Comparison of ENCODE assay signal across 21 cellular contexts in the genomic region with DNA sequence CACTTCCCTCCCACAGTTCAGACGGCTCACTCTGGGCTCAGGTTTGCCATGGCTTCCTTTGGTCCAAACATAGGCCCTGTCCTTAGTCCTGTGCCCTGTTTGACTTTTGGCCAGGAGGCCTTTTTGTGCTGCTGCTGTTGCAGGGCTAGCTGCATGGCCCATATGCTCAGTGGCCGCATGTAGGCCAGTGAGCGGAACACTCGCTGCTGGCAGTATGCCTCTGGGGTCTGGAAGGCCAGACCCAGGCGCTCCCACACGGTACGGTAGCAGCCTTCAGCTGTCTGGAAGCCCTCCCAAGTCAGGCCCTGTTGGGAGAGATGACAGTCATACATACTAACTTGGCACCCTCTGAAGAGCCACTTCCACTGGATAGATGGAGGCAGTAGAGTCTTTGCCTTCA. TPM values are rescaled to one million over a fixed set of nuclear protein-coding genes. Genes with fewer than 3 reads are reported as not detected.
A peak's percentile ranks its signal among the peaks of the same experiment; 100 is the strongest.
DNase-seq lines count a peak whose midpoint lies in the region; ATAC-seq, FAIRE-seq and TF ChIP-seq lines count a peak whose summit lies in the region.
"Had no signal": no experiment of that assay in that cellular context is flagged by ENCODE, and none has a peak within 500 bp of the region (broad histone marks: within the 10 kb centered on the region; RNA-seq: fewer than 3 reads in every experiment).

No MANE protein-coding gene starts in this region.

- no peak overlapping the region for H4K8ac ChIP-seq in H1 (ENCODE audit: extremely low read depth, insufficient read depth, low read length)

- H3K79me2 ChIP-seq in H1 (ENCODE audit: control insufficient read depth in 1 of 2, insufficient read depth in 2 of 2, low read length in 2 of 2) (peaks cover 0 to 5% of the 10 kb centered on the region in 2 experiments; a peak in 1 of 4 replicates), SK-N-SH (ENCODE audit: insufficient read depth) (peaks cover 35% of the 10 kb centered on the region)

- no peak overlapping the region for H3K4me2 ChIP-seq in H1 (ENCODE audit: insufficient read depth in 1 of 2, low read depth in 2 of 2, low read length in 2 of 2)
- no peak overlapping the region for H3K4me2 ChIP-seq in SK-N-SH
- H3K4me2 ChIP-seq: GM23338 had no signal

- H3K9me3 Mint-ChIP-seq in HFFc6 (no peaks in the 10 kb centered on the region), osteocyte (ENCODE audit: unreplicated experiment) (no peaks in the 10 kb centered on the region)
- H3K9me3 Mint-ChIP-seq: CD8-positive, alpha-beta T cell; GM23338 had no signal

- H2BK20ac ChIP-seq in H1 (ENCODE audit: low read length): no peak overlapping the region

- no peak overlapping the region for H3K14ac ChIP-seq in H1 (ENCODE audit: insufficient read length)

- H4K91ac ChIP-seq in H1 (replicated peaks; ENCODE audit: insufficient read length, low read length): no peak overlapping the region

- H4K5ac ChIP-seq in H1 (ENCODE audit: insufficient read length, low read depth, low read length): no peak overlapping the region

- TF ChIP-seq EP300 in H1 (IDR thresholded peaks at IDR 0.05; ENCODE audit: borderline replicate concordance in 1 of 2, low read depth in 2 of 2, low read length in 2 of 2) (no peak), SK-N-SH (IDR thresholded peaks at IDR 0.05; ENCODE audit: borderline replicate concordance in 1 of 2, low read depth in 1 of 2, low read length in 1 of 2) (no peak), upper lobe of left lung (IDR thresholded peaks at IDR 0.05) (no peak)

- H2AFZ ChIP-seq in H1 (ENCODE audit: low read length) (no peak overlapping the region), SK-N-SH (ENCODE audit: low read depth) (no peak overlapping the region)
- H2AFZ ChIP-seq: GM23338 had no signal

- H3K18ac ChIP-seq in H1 (ENCODE audit: extremely low read depth, low read length): no peak overlapping the region

- peaks cover 27 to 66% (median 54%) of the 10 kb centered on the region in 4 experiments for H3K36me3 ChIP-seq in H1 (ENCODE audit: control insufficient read depth in 2 of 4, insufficient read depth in 4 of 4, low read length in 3 of 4)
- peaks cover 57 to 69% of the 10 kb centered on the region in 2 experiments for H3K36me3 ChIP-seq in SK-N-SH (replicated peaks in 1 of 2; ENCODE audit: control insufficient read depth in 1 of 2, insufficient read depth in 2 of 2, low read length in 1 of 2)
- peaks cover 53 to 79% (median 69%) of the 10 kb centered on the region in 4 donors for H3K36me3 ChIP-seq in upper lobe of left lung

- H3K79me1 ChIP-seq in H1 (ENCODE audit: low read depth, low read length): peaks cover 3% of the 10 kb centered on the region; the same call in 1 of the 2 replicates

- DNase-seq in HFFc6 (no peak), H1 (ENCODE audit: low read depth in 1 of 2, low spot score in 2 of 2) (no peak), osteocyte (ENCODE audit: extremely low spot score, unreplicated experiment) (no peak), SK-N-SH (no peak), upper lobe of left lung (no peak)
- no peak for DNase-seq in stimulated activated naive CD4-positive, alpha-beta T cell (lab: John Stamatoyannopoulos, UW)
- DNase-seq: CD8-positive, alpha-beta T cell; NCI-H1436; NCI-H2029; NCI-H69; SHP77 had no signal

- H3K27me3 Mint-ChIP-seq in HFFc6 (ENCODE audit: insufficient read depth) (no peaks in the 10 kb centered on the region; the same call in 1 of the 2 replicates), osteocyte (ENCODE audit: unreplicated experiment) (no peaks in the 10 kb centered on the region)

- CTCF ChIA-PET in H1 (lab: Charles Lee; ENCODE audit: partially characterized antibody) (interaction anchor here (0.7 to 16.0 kb wide), 12 partner anchors 10 to 65 kb away, joined by 3 to 198 read pairs (median 4); partner anchors contain the start of genes GBA2 and RGP1), SK-N-SH (lab: Yijun Ruan, JAX) (interaction anchor here (1.0 to 6.5 kb wide), 6 partner anchors 10 to 79 kb away, joined by 3 to 88 read pairs (median 7); partner anchors contain the start of genes CCDC107, GBA2, RGP1 and RMRP)

- no peak overlapping the region for H3K4me3 Mint-ChIP-seq in HFFc6
- no peak overlapping the region for H3K4me3 Mint-ChIP-seq in osteocyte (ENCODE audit: unreplicated experiment)
- H3K4me3 Mint-ChIP-seq: CD8-positive, alpha-beta T cell; GM23338 had no signal

- H3K27ac Mint-ChIP-seq in HFFc6: peak overlapping the region; percentile 45
- H3K27ac Mint-ChIP-seq in osteocyte (ENCODE audit: unreplicated experiment): peak overlapping the region; percentile 5
- H3K27ac Mint-ChIP-seq: GM23338 had no signal

- no peaks in the 10 kb centered on the region for H3K27me3 ChIP-seq in H1 (replicated peaks in 1 of 4; ENCODE audit: control insufficient read depth in 3 of 4, extremely low read depth in 1 of 4, insufficient read depth in 3 of 4, low read length in 3 of 4)
- no peaks in the 10 kb centered on the region for H3K27me3 ChIP-seq in SK-N-SH (ENCODE audit: insufficient read depth)
- H3K27me3 ChIP-seq in upper lobe of left lung: no peaks in the 10 kb centered on the region
- H3K27me3 ChIP-seq: BLaER1 treated with 17β-estradiol and CSF1 and Interleukin-3, amounts not matched to agents 10 nM and 100 nM had no signal

- peaks cover 5% of the 10 kb centered on the region; the same call in 1 of the 2 replicates for H3K23me2 ChIP-seq in H1 (ENCODE audit: low read depth, low read length)

- TF ChIP-seq POLR2A in H1 (IDR thresholded peaks at IDR 0.05; ENCODE audit: control extremely low read depth in 1 of 2, low read depth in 2 of 2, low read length in 2 of 2) (no peak), upper lobe of left lung (IDR thresholded peaks at IDR 0.05) (no peak)

- H3K9ac ChIP-seq in H1 (replicated peaks in 1 of 4; ENCODE audit: extremely low read depth in 1 of 4, low read depth in 3 of 4, low read length in 3 of 4) (no peak overlapping the region), SK-N-SH (no peak overlapping the region)

- POLR2A ChIA-PET in H1 (lab: Charles Lee; ENCODE audit: partially characterized antibody) (interaction anchor here (1.0 to 4.8 kb wide), 5 partner anchors 10 to 46 kb away, joined by 3 to 35 read pairs (median 5); partner anchors contain the start of genes GBA2 and RGP1), SK-N-SH (lab: Yijun Ruan, JAX) (interaction anchor here (0.9 to 1.1 kb wide), 2 partner anchors 12 to 20 kb away, joined by 3 to 5 read pairs; partner anchors contain the start of genes GBA2 and RGP1)

- H3K9me2 ChIP-seq in SK-N-SH: no peaks in the 10 kb centered on the region

- H3K4me3 ChIP-seq in H1 (ENCODE audit: extremely low read depth in 1 of 4, insufficient read depth in 2 of 4, low read depth in 3 of 4, low read length in 4 of 4) (no peak overlapping the region), SK-N-SH (ENCODE audit: low read depth in 2 of 2, low read length in 1 of 2) (no peak overlapping the region), upper lobe of left lung (no peak overlapping the region)
- H3K4me3 ChIP-seq: BLaER1 treated with 17β-estradiol and CSF1 and Interleukin-3, amounts not matched to agents 10 nM and 100 nM; GM23338; SK-N-MC had no signal

- no peak for FAIRE-seq in H1 (lab: Jason Lieb, UNC)
- FAIRE-seq: D721Med, GM12891, GM18507 had no signal

- peaks cover 50% of the 10 kb centered on the region for H3K36me3 Mint-ChIP-seq in HFFc6 (ENCODE audit: low read depth)
- peaks cover 40% of the 10 kb centered on the region for H3K36me3 Mint-ChIP-seq in osteocyte (ENCODE audit: unreplicated experiment)

- TF ChIP-seq CTCF in 22Rv1 (IDR thresholded peaks at IDR 0.05) (no peak), HFFc6 (IDR thresholded peaks at IDR 0.05) (no peak), H1 (IDR thresholded peaks at IDR 0.05; ENCODE audit: control extremely low read depth in 1 of 3, insufficient read depth in 1 of 3, low read depth in 1 of 3, low read length in 3 of 3) (no peak), osteocyte (IDR thresholded peaks at IDR 0.05) (no peak), SK-N-SH (IDR thresholded peaks at IDR 0.05) (no peak), upper lobe of left lung (IDR thresholded peaks at IDR 0.05) (no peak)

- peak overlapping the region; percentile 32 for H3K27ac ChIP-seq in 22Rv1
- no peak overlapping the region for H3K27ac ChIP-seq in H1 (ENCODE audit: low read depth, low read length)
- H3K27ac ChIP-seq in SK-N-SH (ENCODE audit: low read depth in 2 of 2, low read length in 1 of 2): peak overlapping the region in 1 of 2 experiments; percentile 10; a peak in 1 of 4 replicates
- H3K27ac ChIP-seq in upper lobe of left lung: no peak overlapping the region
- H3K27ac ChIP-seq: HL-60, SK-N-MC had no signal

- no peak overlapping the region for H3K23ac ChIP-seq in H1 (ENCODE audit: insufficient read length)

- H3K4ac ChIP-seq in H1 (replicated peaks; ENCODE audit: insufficient read length, low read depth, low read length): no peak overlapping the region

- no peak overlapping the region for H2AK5ac ChIP-seq in H1 (ENCODE audit: low read depth, low read length)

- H2BK5ac ChIP-seq in H1 (ENCODE audit: low read depth, low read length): no peak overlapping the region

- H2BK15ac ChIP-seq in H1 (ENCODE audit: low read length): no peak overlapping the region

- no peak overlapping the region for H2BK120ac ChIP-seq in H1 (replicated peaks; ENCODE audit: low read depth, low read length)

- WGBS in H1 (ENCODE audit: extremely low coverage in 1 of 2, insufficient coverage in 1 of 2, insufficient read length in 1 of 2, insufficient replicate concordance in 2 of 2, low coverage in 1 of 2, low lambda C conversion rate in 2 of 2, missing lambda C conversion rate in 1 of 2), 2 experiments: 94% methylated on average over 7 of the region's 7 CpGs; no CpG with 5 or more reads in 1 of the 2 experiments
- WGBS in SK-N-SH (ENCODE audit: low lambda C conversion rate): 93% methylated on average over 3 of the region's 7 CpGs
- 30 to 82% methylated on average over 1 to 7 of the region's 7 CpGs for WGBS in upper lobe of left lung, 2 donors

- no peaks in the 10 kb centered on the region; a peak in 1 of 4 replicates for H3K9me3 ChIP-seq in H1 (ENCODE audit: insufficient read depth in 2 of 2, low read depth in 1 of 2, low read length in 1 of 2)
- no peaks in the 10 kb centered on the region for H3K9me3 ChIP-seq in SK-N-SH
- H3K9me3 ChIP-seq in upper lobe of left lung: no peaks in the 10 kb centered on the region
- H3K9me3 ChIP-seq: BLaER1 treated with 17β-estradiol and CSF1 and Interleukin-3, amounts not matched to agents 10 nM and 100 nM had no signal

- TF ChIP-seq RAD21 in H1 (IDR thresholded peaks at IDR 0.05 in 1 of 2, conservative IDR thresholded peaks at IDR 0.05 in 1 of 2; ENCODE audit: low read depth in 2 of 2, low read length in 2 of 2) (no peak), SK-N-SH (IDR thresholded peaks at IDR 0.05; ENCODE audit: low read length) (no peak)

- H2BK12ac ChIP-seq in H1 (ENCODE audit: low read depth, low read length): no peak overlapping the region

- ATAC-seq in upper lobe of left lung (ENCODE audit: low FRiP score in 2 of 2): no peak
- ATAC-seq: CD8-positive, alpha-beta T cell; GM23338 had no signal

- no peak overlapping the region for H3K56ac ChIP-seq in H1 (replicated peaks; ENCODE audit: insufficient read length, low read depth, low read length)

- H4K20me1 ChIP-seq in H1 (replicated peaks in 1 of 2; ENCODE audit: control insufficient read depth in 1 of 2, insufficient read depth in 2 of 2, low read length in 2 of 2) (peaks cover 7 to 17% of the 10 kb centered on the region in 2 experiments), SK-N-SH (ENCODE audit: insufficient read depth) (peaks cover 3% of the 10 kb centered on the region; the same call in 1 of the 2 replicates)

- peaks cover 55% of the 10 kb centered on the region for H3F3A ChIP-seq in SK-N-SH (replicated peaks; ENCODE audit: insufficient read depth)

- H3K4me1 ChIP-seq in H1 (replicated peaks in 1 of 4; ENCODE audit: control insufficient read depth in 3 of 4, insufficient read depth in 4 of 4, low read length in 3 of 4) (peaks cover 0 to 6% (median 3%) of the 10 kb centered on the region in 4 experiments; a peak in 4 of 7 replicates), SK-N-SH (ENCODE audit: control insufficient read depth in 1 of 2, insufficient read depth in 2 of 2, low read depth in 1 of 2, low read length in 1 of 2) (peaks cover 11 to 13% of the 10 kb centered on the region in 2 experiments; a peak in 3 of 4 replicates), upper lobe of left lung (peaks cover 10 to 26% (median 17%) of the 10 kb centered on the region in 4 donors)

- H3K4me1 Mint-ChIP-seq in HFFc6 (ENCODE audit: low read depth) (peaks cover 35% of the 10 kb centered on the region), osteocyte (ENCODE audit: unreplicated experiment) (peaks cover 29% of the 10 kb centered on the region)

RNA-seq across cellular contexts. Expression of gene CREB3, which starts 4.7 kb away (rescaled TPM):
- total RNA-seq in HFFc6 (2021; fragmentation: NEBNext Ultra II Directional; extraction: Animal tissue kit (Norgen Biotek cat#: 25700)): 100 to 1,000 TPM; 106 to 127 (median 114) TPM
- total RNA-seq in H1 (2021; fragmentation: NEBNext Ultra II Directional; extraction: Animal tissue kit (Norgen Biotek cat#: 25700)): 24.4 and 26.5 TPM in 2 replicates
- polyA plus RNA-seq in H1 (2011; rRNA removed) (25.7 and 29.1 TPM in 2 replicates), SK-N-SH (2012; rRNA removed) (33.9 and 38.6 TPM in 2 replicates)
- polyA plus RNA-seq in H1 (2011; cell fraction: cytosol; rRNA removed): 20.3 TPM
- polyA plus RNA-seq in H1 (2011; cell fraction: nucleus; rRNA removed): 21.4 TPM
- polyA plus RNA-seq in H1 (2012, experiment 1 of 2): 20.6 to 25.5 TPM (median 24.4 TPM) in 4 replicates
- 33.8 TPM for polyA plus RNA-seq in H1 (2012, experiment 2 of 2)
- 17.0 TPM for polyA plus RNA-seq in H1 (2013, experiment 1 of 2)
- 16.9 TPM for polyA plus RNA-seq in H1 (2013, experiment 2 of 2)
- 11.0 and 12.0 TPM in 2 replicates for polyA minus RNA-seq in H1 (2011; rRNA and poly(A)+ RNA removed)
- 10.3 TPM for polyA minus RNA-seq in H1 (2011; cell fraction: cytosol; rRNA and poly(A)+ RNA removed)
- 10.2 TPM for polyA minus RNA-seq in H1 (2011; cell fraction: nucleus; rRNA and poly(A)+ RNA removed)
- total RNA-seq in osteocyte (39.0 and 45.4 TPM in 2 replicates), upper lobe of left lung (10 to 100 TPM; 27.2 to 61.3 (median 33.5) TPM)
- 36.2 and 36.8 TPM in 2 replicates for polyA plus RNA-seq in SK-N-SH (2012; cell fraction: cytosol; rRNA removed)
- 29.2 and 35.8 TPM in 2 replicates for polyA plus RNA-seq in SK-N-SH (2012; cell fraction: nucleus; rRNA removed)

RNA-seq across cellular contexts. Expression of gene TLN1, which starts 5.1 kb away (rescaled TPM):
- 100 to 1,000 TPM; 470 to 562 (median 491) TPM for total RNA-seq in HFFc6 (2021; fragmentation: NEBNext Ultra II Directional; extraction: Animal tissue kit (Norgen Biotek cat#: 25700))
- total RNA-seq in H1 (2021; fragmentation: NEBNext Ultra II Directional; extraction: Animal tissue kit (Norgen Biotek cat#: 25700)): 87.9 and 90.1 TPM in 2 replicates
- polyA plus RNA-seq in H1 (2011; rRNA removed): 28.1 and 42.4 TPM in 2 replicates
- polyA plus RNA-seq in H1 (2011; cell fraction: cytosol; rRNA removed): 33.0 TPM
- 67.3 TPM for polyA plus RNA-seq in H1 (2011; cell fraction: nucleus; rRNA removed)
- 50.9 to 99.1 TPM (median 96.6 TPM) in 4 replicates for polyA plus RNA-seq in H1 (2012, experiment 1 of 2)
- polyA plus RNA-seq in H1 (2012, experiment 2 of 2): 50.7 TPM
- 22.9 TPM for polyA plus RNA-seq in H1 (2013, experiment 1 of 2)
- polyA plus RNA-seq in H1 (2013, experiment 2 of 2): 19.0 TPM
- 155 and 174 TPM in 2 replicates for polyA minus RNA-seq in H1 (2011; rRNA and poly(A)+ RNA removed)
- 128 TPM for polyA minus RNA-seq in H1 (2011; cell fraction: cytosol; rRNA and poly(A)+ RNA removed)
- polyA minus RNA-seq in H1 (2011; cell fraction: nucleus; rRNA and poly(A)+ RNA removed): 53.8 TPM
- total RNA-seq in osteocyte: 433 and 439 TPM in 2 replicates
- polyA plus RNA-seq in SK-N-SH (2012; rRNA removed): 91.8 and 115 TPM in 2 replicates
- polyA plus RNA-seq in SK-N-SH (2012; cell fraction: cytosol; rRNA removed): 32.7 and 72.5 TPM in 2 replicates
- 183 and 220 TPM in 2 replicates for polyA plus RNA-seq in SK-N-SH (2012; cell fraction: nucleus; rRNA removed)
- total RNA-seq in upper lobe of left lung: 100 to 1,000 TPM; 237 to 557 (median 325) TPM

RNA-seq across cellular contexts. Expression of gene GBA2, which starts 11.9 kb away (rescaled TPM):
- total RNA-seq in HFFc6 (2021; fragmentation: NEBNext Ultra II Directional; extraction: Animal tissue kit (Norgen Biotek cat#: 25700)): 10 to 100 TPM; 22.9 to 25.7 (median 24.0) TPM
- 69.1 and 71.9 TPM in 2 replicates for total RNA-seq in H1 (2021; fragmentation: NEBNext Ultra II Directional; extraction: Animal tissue kit (Norgen Biotek cat#: 25700))
- polyA plus RNA-seq in H1 (2011; rRNA removed): 64.2 and 81.4 TPM in 2 replicates
- 87.4 TPM for polyA plus RNA-seq in H1 (2011; cell fraction: cytosol; rRNA removed)
- polyA plus RNA-seq in H1 (2011; cell fraction: nucleus; rRNA removed): 241 TPM
- 67.1 to 85.0 TPM (median 79.7 TPM) in 4 replicates for polyA plus RNA-seq in H1 (2012, experiment 1 of 2)
- polyA plus RNA-seq in H1 (2012, experiment 2 of 2): 57.6 TPM
- 48.6 TPM for polyA plus RNA-seq in H1 (2013, experiment 1 of 2)
- polyA plus RNA-seq in H1 (2013, experiment 2 of 2): 44.0 TPM
- 132 and 143 TPM in 2 replicates for polyA minus RNA-seq in H1 (2011; rRNA and poly(A)+ RNA removed)
- polyA minus RNA-seq in H1 (2011; cell fraction: cytosol; rRNA and poly(A)+ RNA removed): 39.7 TPM
- 91.8 TPM for polyA minus RNA-seq in H1 (2011; cell fraction: nucleus; rRNA and poly(A)+ RNA removed)
- 64.0 and 69.8 TPM in 2 replicates for total RNA-seq in osteocyte
- polyA plus RNA-seq in SK-N-SH (2012; rRNA removed): 71.5 and 98.2 TPM in 2 replicates
- 28.7 and 35.7 TPM in 2 replicates for polyA plus RNA-seq in SK-N-SH (2012; cell fraction: cytosol; rRNA removed)
- 425 and 473 TPM in 2 replicates for polyA plus RNA-seq in SK-N-SH (2012; cell fraction: nucleus; rRNA removed)
- 100 to 1,000 TPM in 1 of 6 donors, 10 to 100 TPM in 5; 60.4 to 189 (median 77.0) TPM for total RNA-seq in upper lobe of left lung

RNA-seq across cellular contexts. Expression of gene RGP1, which starts 11.9 kb away (rescaled TPM):
- 10 to 100 TPM; 27.6 to 35.1 (median 30.9) TPM for total RNA-seq in HFFc6 (2021; fragmentation: NEBNext Ultra II Directional; extraction: Animal tissue kit (Norgen Biotek cat#: 25700))
- 21.8 and 22.7 TPM in 2 replicates for total RNA-seq in H1 (2021; fragmentation: NEBNext Ultra II Directional; extraction: Animal tissue kit (Norgen Biotek cat#: 25700))
- polyA plus RNA-seq in H1 (2011; rRNA removed) (11.8 and 13.9 TPM in 2 replicates), SK-N-SH (2012; rRNA removed) (16.1 and 18.6 TPM in 2 replicates)
- 14.5 TPM for polyA plus RNA-seq in H1 (2011; cell fraction: cytosol; rRNA removed)
- polyA plus RNA-seq in H1 (2011; cell fraction: nucleus; rRNA removed): 17.8 TPM
- polyA plus RNA-seq in H1 (2012, experiment 1 of 2): 11.9 to 15.9 TPM (median 14.9 TPM) in 4 replicates
- 9.5 TPM for polyA plus RNA-seq in H1 (2012, experiment 2 of 2)
- 10.0 TPM for polyA plus RNA-seq in H1 (2013, experiment 1 of 2)
- 9.3 TPM for polyA plus RNA-seq in H1 (2013, experiment 2 of 2)
- polyA minus RNA-seq in H1 (2011; rRNA and poly(A)+ RNA removed): 24.8 and 26.1 TPM in 2 replicates
- polyA minus RNA-seq in H1 (2011; cell fraction: cytosol; rRNA and poly(A)+ RNA removed): 10.4 TPM
- polyA minus RNA-seq in H1 (2011; cell fraction: nucleus; rRNA and poly(A)+ RNA removed): 16.7 TPM
- total RNA-seq in osteocyte (35.9 and 38.4 TPM in 2 replicates), upper lobe of left lung (10 to 100 TPM; 20.1 to 34.4 (median 23.5) TPM)
- 13.5 and 16.3 TPM in 2 replicates for polyA plus RNA-seq in SK-N-SH (2012; cell fraction: cytosol; rRNA removed)
- 28.4 and 28.9 TPM in 2 replicates for polyA plus RNA-seq in SK-N-SH (2012; cell fraction: nucleus; rRNA removed)

RNA-seq across cellular contexts. Expression of gene MSMP, which starts 16.9 kb away (rescaled TPM):
- not detected for total RNA-seq in HFFc6 (2021; fragmentation: NEBNext Ultra II Directional; extraction: Animal tissue kit (Norgen Biotek cat#: 25700))
- total RNA-seq in H1 (2021; fragmentation: NEBNext Ultra II Directional; extraction: Animal tissue kit (Norgen Biotek cat#: 25700)): not detected in 2 replicates
- polyA plus RNA-seq in H1 (2011; rRNA removed) (0.53 and 1.3 TPM in 2 replicates), SK-N-SH (2012; rRNA removed) (1.2 TPM in 2 replicates)
- polyA plus RNA-seq in H1 (2011; cell fraction: cytosol; rRNA removed): 0.72 TPM
- polyA plus RNA-seq in H1 (2011; cell fraction: nucleus; rRNA removed): 0.56 TPM
- polyA plus RNA-seq in H1 (2012, experiment 1 of 2): 0.46 to 0.97 TPM in 2 of 4 replicates, not detected in the others
- polyA plus RNA-seq in H1 (2012, experiment 2 of 2): 0.96 TPM
- 0.49 TPM for polyA plus RNA-seq in H1 (2013, experiment 1 of 2)
- polyA plus RNA-seq in H1 (2013, experiment 2 of 2): 0.81 TPM
- 0.49 and 0.79 TPM in 2 replicates for polyA minus RNA-seq in H1 (2011; rRNA and poly(A)+ RNA removed)
- not detected for polyA minus RNA-seq in H1 (2011; cell fraction: cytosol; rRNA and poly(A)+ RNA removed)
- not detected for polyA minus RNA-seq in H1 (2011; cell fraction: nucleus; rRNA and poly(A)+ RNA removed)
- total RNA-seq in osteocyte (0.56 TPM in 1 of 2 replicates, not detected in the other), upper lobe of left lung (1 to 10 TPM in 2 of 6 donors, not detected in 4; 1.1 to 2.8 TPM)
- polyA plus RNA-seq in SK-N-SH (2012; cell fraction: cytosol; rRNA removed): 0.52 and 0.55 TPM in 2 replicates
- 1.0 and 1.9 TPM in 2 replicates for polyA plus RNA-seq in SK-N-SH (2012; cell fraction: nucleus; rRNA removed)
- total RNA-seq: CD8-positive, alpha-beta T cell; GM23338; HT1080; MCF 10A had no signal
